In genomic region chr17:2510559-2510958, GRCh38 we compare ENCODE assay signal across 9 cellular contexts. TPM values are rescaled to one million over a fixed set of nuclear protein-coding genes. Genes with fewer than 3 reads are reported as not detected.
DNase-seq lines count a peak whose midpoint lies in the region; ATAC-seq and TF ChIP-seq lines count a peak whose summit lies in the region.
"Had no signal": no experiment of that assay in that cellular context is flagged by ENCODE, and none has a peak within 500 bp of the region (broad histone marks: within the 10 kb centered on the region; RNA-seq: fewer than 3 reads in every experiment).

No MANE protein-coding gene starts in this region.

- H3K27me3 ChIP-seq in CD8-positive, alpha-beta memory T cell (ENCODE audit: insufficient read depth, low read length, poor library complexity, severe bottlenecking): no peaks in the 10 kb centered on the region
- H3K27me3 ChIP-seq in OCI-LY1 (ENCODE audit: insufficient read depth, low read length): no peaks in the 10 kb centered on the region

- H3F3A ChIP-seq in OCI-LY1 (ENCODE audit: insufficient read depth, low read length): 0 out of 2 replicates have a peak, but pooled peaks cover 2% of the 10 kb centered on the region

- peaks cover 38% of the 10 kb centered on the region for H3K79me2 ChIP-seq in OCI-LY1 (ENCODE audit: insufficient read depth, low read length)

- no peak for DNase-seq in CD8-positive, alpha-beta memory T cell
- DNase-seq in erythroblast (lab: John Stamatoyannopoulos, UW): peak; percentile 20 to 31
- DNase-seq in posterior vena cava (ENCODE audit: low spot score): peak; percentile 13
- no peak for DNase-seq in DMS153 treated with DMSO at 0.1 percent for 48 hours (lab: John Stamatoyannopoulos, UW; ENCODE audit: unreplicated experiment)
- DNase-seq: NCI-H524 treated with DMSO at 0.1 percent for 48 hours had no signal

- peak overlapping the region; percentile 96 for H3K27ac ChIP-seq in CD8-positive, alpha-beta memory T cell (ENCODE audit: low read depth, low read length)
- peak overlapping the region; percentile 84 for H3K27ac ChIP-seq in OCI-LY1 (ENCODE audit: low read depth, low read length, poor library complexity, severe bottlenecking)

- H3K36me3 ChIP-seq in CD8-positive, alpha-beta memory T cell (ENCODE audit: insufficient read depth, low read length): no peaks in the 10 kb centered on the region
- peaks cover 24% of the 10 kb centered on the region for H3K36me3 ChIP-seq in OCI-LY1 (ENCODE audit: insufficient read depth, low read length)

- no peak for TF ChIP-seq CTCF in OCI-LY1 (IDR thresholded peaks at IDR 0.05; ENCODE audit: low read length)

- H3K9me3 ChIP-seq in CD8-positive, alpha-beta memory T cell (ENCODE audit: low read length): no peaks in the 10 kb centered on the region
- no peaks in the 10 kb centered on the region for H3K9me3 ChIP-seq in OCI-LY1 (ENCODE audit: low read length)

- H3K4me3 ChIP-seq in CD8-positive, alpha-beta memory T cell (ENCODE audit: low read length): peak overlapping the region; percentile 96
- peak overlapping the region; percentile 83 for H3K4me3 ChIP-seq in OCI-LY1 (ENCODE audit: low read depth, low read length, poor library complexity, severe bottlenecking)

- CTCF ChIA-PET in CD8-positive, alpha-beta memory T cell (lab: Charles Lee): interaction anchor here (1.1 to 1.4 kb wide), 3 partner anchors 82 to 128 kb away, joined by 3 to 4 read pairs (median 3); no protein-coding TSS in a partner anchor

- H3K4me1 ChIP-seq in CD8-positive, alpha-beta memory T cell (ENCODE audit: insufficient read depth, low read length): peaks cover 26% of the 10 kb centered on the region
- H3K4me1 ChIP-seq in OCI-LY1 (ENCODE audit: insufficient read depth, low read length, severe bottlenecking): peaks cover 18% of the 10 kb centered on the region

- H3K4me1 Mint-ChIP-seq in CD8-positive, alpha-beta memory T cell: peaks cover 21 to 27% (median 22%) of the 10 kb centered on the region in 3 donors

- TF ChIP-seq POLR2A in erythroblast (IDR thresholded peaks at IDR 0.05; ENCODE audit: low read length): no peak

- ATAC-seq in HG03521 (IDR thresholded peaks at IDR 0.05; ENCODE audit: unreplicated experiment) (no peak), GM21619 (IDR thresholded peaks at IDR 0.05; ENCODE audit: unreplicated experiment) (no peak), HG02981 (IDR thresholded peaks at IDR 0.05; ENCODE audit: unreplicated experiment) (no peak)

- H3K27ac Mint-ChIP-seq in CD8-positive, alpha-beta memory T cell: peak overlapping the region in 2 of 8 donors; percentile 46 to 87

- H3K4me2 ChIP-seq in OCI-LY1 (ENCODE audit: low read length): peak overlapping the region; percentile 88

- H3K9me3 Mint-ChIP-seq in CD8-positive, alpha-beta memory T cell: no peaks in the 10 kb centered on the region

- H4K20me1 ChIP-seq in OCI-LY1 (ENCODE audit: insufficient read depth, low read length): no peaks in the 10 kb centered on the region

- H3K27me3 Mint-ChIP-seq in CD8-positive, alpha-beta memory T cell: no peaks in the 10 kb centered on the region

- intact Hi-C loops in posterior vena cava (cut with DNase I): loop anchor here in 1 of 2 donors (10.0 kb wide), 1 partner anchor 84 kb away; the partner anchor contains the start of gene PAFAH1B1

- H3K9ac ChIP-seq in OCI-LY1 (ENCODE audit: low read length): peak overlapping the region; percentile 87

- no peak overlapping the region for H2AFZ ChIP-seq in OCI-LY1 (ENCODE audit: low read length)

- POLR2A ChIA-PET in CD8-positive, alpha-beta memory T cell (lab: Charles Lee): interaction anchor here (1.1 to 1.7 kb wide), 3 partner anchors 83 to 175 kb away, joined by 3 to 10 read pairs (median 3); partner anchors contain the start of gene PAFAH1B1

- H3K9me2 ChIP-seq in OCI-LY1 (ENCODE audit: low read depth, low read length): no peaks in the 10 kb centered on the region

- peaks cover 5 to 19% (median 6%) of the 10 kb centered on the region in 3 donors for H3K36me3 Mint-ChIP-seq in CD8-positive, alpha-beta memory T cell

- H3K4me3 Mint-ChIP-seq in CD8-positive, alpha-beta memory T cell: no peak overlapping the region

RNA-seq across cellular contexts. Expression of gene METTL16, which starts 1.1 kb away (rescaled TPM):
- total RNA-seq in CD8-positive, alpha-beta memory T cell: 10 to 100 TPM; 67.2 to 72.0 TPM
- 30.3 TPM for polyA plus RNA-seq in CD8-positive, alpha-beta memory T cell
- total RNA-seq in posterior vena cava: 10 to 100 TPM; 27.6 to 29.4 TPM

Comparison
In these comparisons a context has a peak if more than half of its experiments do, and no peak if none do; other contexts are left out.
1. DNase-seq: peak in erythroblast (2 of 2) and posterior vena cava (single experiment); none in CD8-positive, alpha-beta memory T cell (0 of 5) and DMS153 treated with DMSO at 0.1 percent for 48 hours (single experiment).